Comparison of ENCODE assay signal across 4 cellular contexts in the genomic region with DNA sequence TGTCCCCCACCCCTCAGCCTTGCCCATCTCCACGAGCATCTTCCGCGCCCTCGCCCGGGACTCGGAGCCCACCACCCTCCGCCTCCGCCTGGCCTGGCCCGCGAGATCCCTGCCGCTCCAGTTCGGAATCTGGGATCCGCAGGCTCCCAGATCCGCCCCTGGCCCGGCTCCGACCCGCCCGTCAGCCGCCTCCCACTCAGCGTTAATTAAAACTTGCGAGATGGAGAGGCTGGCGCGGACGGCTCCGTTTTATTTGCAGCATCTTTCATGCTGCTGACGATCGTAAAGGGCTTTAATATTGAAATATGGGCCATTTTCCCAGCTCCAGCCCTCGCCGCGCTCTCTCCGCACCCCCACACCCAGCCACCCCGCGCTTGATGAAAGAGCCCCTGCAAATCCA. TPM values are rescaled to one million over a fixed set of nuclear protein-coding genes. Genes with fewer than 3 reads are reported as not detected.
"Had no signal": no experiment of that assay in that cellular context is flagged by ENCODE, and none has a peak within 500 bp of the region (broad histone marks: within the 10 kb centered on the region; RNA-seq: fewer than 3 reads in every experiment).

No MANE protein-coding gene starts in this region.

RNA-seq across cellular contexts. Expression of a gene that starts 53.2 kb away (rescaled TPM):
- total RNA-seq: astrocyte; colonic mucosa; endodermal cell; T-helper 2 cell treated with Interferon-gamma antibody and Interleukin-4, amounts not matched to agents 100 ng/mL and 5 ng/mL, for 36 hours had no signal
